Comparison of ENCODE assay signal across 7 cellular contexts in the genomic region with DNA sequence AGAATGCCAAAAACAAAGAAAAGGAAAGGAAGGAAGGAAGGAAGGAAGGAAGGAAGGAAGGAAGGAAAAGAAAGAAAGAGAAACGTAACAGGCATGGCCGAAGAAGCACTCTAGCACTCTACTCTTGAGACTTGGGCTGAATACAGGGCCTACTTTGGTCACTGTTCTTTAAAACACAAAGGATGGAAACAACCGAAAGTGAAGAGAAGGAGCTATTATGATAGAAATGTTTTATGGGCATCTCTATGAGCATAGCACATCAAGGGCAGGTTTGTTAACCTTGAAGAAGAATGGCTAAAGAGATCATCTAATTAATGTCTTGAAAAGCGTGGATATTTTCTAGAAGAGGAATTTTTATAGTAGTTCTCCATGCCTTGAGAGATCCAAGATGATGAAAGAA. TPM values are rescaled to one million over a fixed set of nuclear protein-coding genes. Genes with fewer than 3 reads are reported as not detected.
"Had no signal": no experiment of that assay in that cellular context is flagged by ENCODE, and none has a peak within 500 bp of the region (broad histone marks: within the 10 kb centered on the region; RNA-seq: fewer than 3 reads in every experiment).

No MANE protein-coding gene starts in this region.

- DNase-seq: GDM1, GF-D8 had no signal

- H3K4me3 ChIP-seq: GM12878 had no signal

- FAIRE-seq: GM12878, GM12891, GM12892, GM18507, GM19239 had no signal

RNA-seq across cellular contexts. Expression of a gene that starts 15.9 kb away (rescaled TPM):
- total RNA-seq: GM12878 had no signal
- polyA plus RNA-seq: GM12878 had no signal
